11 cellular contexts compared by ENCODE assay signal in genomic region chr6:89375902-89376301, GRCh38. TPM values are rescaled to one million over a fixed set of nuclear protein-coding genes. Genes with fewer than 3 reads are reported as not detected.
A peak's percentile ranks its signal among the peaks of the same experiment; 100 is the strongest.
DNase-seq lines count a peak whose midpoint lies in the region; ATAC-seq and TF ChIP-seq lines count a peak whose summit lies in the region.
"Had no signal": no experiment of that assay in that cellular context is flagged by ENCODE, and none has a peak within 500 bp of the region (broad histone marks: within the 10 kb centered on the region; RNA-seq: fewer than 3 reads in every experiment).

No MANE protein-coding gene starts in this region.

- intact Hi-C loops in esophagus muscularis mucosa (cut with DNase I) = no loop called here

- TF ChIP-seq CTCF in SU-DHL-6 (IDR thresholded peaks at IDR 0.05; ENCODE audit: insufficient read depth, low read length, poor library complexity, severe bottlenecking) (no peak), neutrophil (IDR thresholded peaks at IDR 0.05) (no peak), esophagus muscularis mucosa (IDR thresholded peaks at IDR 0.05) (no peak)

- no peak overlapping the region for H2AFZ ChIP-seq in SU-DHL-6 (ENCODE audit: low read depth, low read length, severe bottlenecking)

- H3K27me3 ChIP-seq in SU-DHL-6 (ENCODE audit: low read length) = no peaks in the 10 kb centered on the region
- no peaks in the 10 kb centered on the region for H3K27me3 ChIP-seq in neutrophil
- H3K27me3 ChIP-seq in esophagus muscularis mucosa = no peaks in the 10 kb centered on the region
- H3K27me3 ChIP-seq: ascending aorta had no signal

- DNase-seq in NCI-H146 (lab: John Stamatoyannopoulos, UW) = peak; percentile 65
- no peak for DNase-seq in NCI-H146 treated with DMSO at 0.1 percent for 48 hours (lab: John Stamatoyannopoulos, UW; ENCODE audit: unreplicated experiment)
- DNase-seq in NCI-H1105 (lab: John Stamatoyannopoulos, UW) = peak; percentile 77
- no peak for DNase-seq in esophagus muscularis mucosa (ENCODE audit: extremely low spot score)
- DNase-seq in NOMO-1 treated with DMSO at 0.1 percent for 48 hours (lab: John Stamatoyannopoulos, UW; ENCODE audit: unreplicated experiment) = no peak
- DNase-seq: 8988T, T1000 had no signal

- 0 out of 2 replicates have a peak, but pooled peaks cover 4% of the 10 kb centered on the region for H3K36me3 ChIP-seq in SU-DHL-6 (ENCODE audit: low read length)
- peaks cover 4% of the 10 kb centered on the region for H3K36me3 ChIP-seq in neutrophil
- H3K36me3 ChIP-seq in esophagus muscularis mucosa = peaks cover 0 to 8% (median 0%) of the 10 kb centered on the region in 4 donors
- H3K36me3 ChIP-seq: ascending aorta had no signal

- H3K9ac ChIP-seq in SU-DHL-6 (ENCODE audit: low read length) = no peak overlapping the region

- no peak for TF ChIP-seq EP300 in esophagus muscularis mucosa (IDR thresholded peaks at IDR 0.05)

- no peaks in the 10 kb centered on the region for H4K20me1 ChIP-seq in SU-DHL-6 (ENCODE audit: low read depth, low read length)

- no peaks in the 10 kb centered on the region for H3K79me2 ChIP-seq in SU-DHL-6 (ENCODE audit: insufficient read depth, low read length)

- no peak for TF ChIP-seq POLR2A in esophagus muscularis mucosa (IDR thresholded peaks at IDR 0.05; ENCODE audit: low read depth)

- H3K4me1 ChIP-seq in neutrophil (ENCODE audit: control insufficient read depth in 1 of 2, insufficient read depth in 1 of 2, low read depth in 1 of 2, low read length in 1 of 2) = peaks cover 71 to 76% of the 10 kb centered on the region in 2 experiments
- peaks cover 9 to 11% (median 9%) of the 10 kb centered on the region in 4 donors for H3K4me1 ChIP-seq in esophagus muscularis mucosa

- ATAC-seq in HG02885 (IDR thresholded peaks at IDR 0.05; ENCODE audit: poor library complexity, unreplicated experiment) = no peak

- H3K9me3 ChIP-seq in SU-DHL-6 (ENCODE audit: insufficient read depth, low read length) = no peaks in the 10 kb centered on the region
- no peaks in the 10 kb centered on the region for H3K9me3 ChIP-seq in neutrophil
- no peaks in the 10 kb centered on the region for H3K9me3 ChIP-seq in esophagus muscularis mucosa
- H3K9me3 ChIP-seq: ascending aorta had no signal

- no peak overlapping the region for H3K4me3 ChIP-seq in SU-DHL-6 (ENCODE audit: insufficient read depth, low read length, poor library complexity, severe bottlenecking)
- peak overlapping the region; percentile 24 to 33 for H3K4me3 ChIP-seq in neutrophil (ENCODE audit: low read depth in 1 of 2, low read length in 1 of 2)
- H3K4me3 ChIP-seq in esophagus muscularis mucosa = no peak overlapping the region
- H3K4me3 ChIP-seq: ascending aorta had no signal

- H3K4me2 ChIP-seq in SU-DHL-6 (ENCODE audit: low read depth, low read length, poor library complexity, severe bottlenecking) = peak overlapping the region; percentile 34

- H3F3A ChIP-seq in SU-DHL-6 (ENCODE audit: insufficient read depth) = peaks cover 37% of the 10 kb centered on the region

- WGBS in esophagus muscularis mucosa = 57% methylated on average over 4 of the region's 4 CpGs

- H3K27ac ChIP-seq in SU-DHL-6 (ENCODE audit: low read depth, low read length) (peak overlapping the region; percentile 82), neutrophil (peak overlapping the region; percentile 89), esophagus muscularis mucosa (replicated peaks in 1 of 4) (no peak overlapping the region)
- H3K27ac ChIP-seq: ascending aorta had no signal

- H3K9me2 ChIP-seq in SU-DHL-6 (replicated peaks; ENCODE audit: insufficient read depth, low read length) = no peaks in the 10 kb centered on the region

RNA-seq across cellular contexts. Expression of gene UBE2J1, which starts 23.4 kb away (rescaled TPM):
- 10 to 100 TPM; 31.0 to 36.6 (median 33.6) TPM for total RNA-seq in esophagus muscularis mucosa

RNA-seq across cellular contexts. Expression of gene RRAGD, which starts 36.2 kb away (rescaled TPM):
- total RNA-seq in esophagus muscularis mucosa = 10 to 100 TPM; 18.7 to 31.4 (median 19.9) TPM

RNA-seq across cellular contexts. Expression of gene ANKRD6, which starts 57.0 kb away (rescaled TPM):
- total RNA-seq in esophagus muscularis mucosa = 10 to 100 TPM in 3 of 4 donors, 1 to 10 TPM in 1; 9.1 to 18.9 (median 10.7) TPM

Comparison
In these comparisons a context has a peak if more than half of its experiments do, and no peak if none do; other contexts are left out.
1. DNase-seq: peak in NCI-H146 (single experiment) and NCI-H1105 (single experiment); none in NCI-H146 treated with DMSO at 0.1 percent for 48 hours (single experiment), esophagus muscularis mucosa (single experiment) and NOMO-1 treated with DMSO at 0.1 percent for 48 hours (single experiment).
2. H3K27ac ChIP-seq: peak in SU-DHL-6 (single experiment) and neutrophil (single experiment); none in esophagus muscularis mucosa (0 of 4).
3. H3K4me3 ChIP-seq: peak in neutrophil (2 of 2); none in SU-DHL-6 (single experiment) and esophagus muscularis mucosa (0 of 4).